8 cellular contexts compared by ENCODE assay signal in genomic region chr4:83083925-83084475, GRCh38. TPM values are rescaled to one million over a fixed set of nuclear protein-coding genes. Genes with fewer than 3 reads are reported as not detected.
A peak's percentile ranks its signal among the peaks of the same experiment; 100 is the strongest.
DNase-seq lines count a peak whose midpoint lies in the region; ATAC-seq, FAIRE-seq and TF ChIP-seq lines count a peak whose summit lies in the region.

No MANE protein-coding gene starts in this region.

- peaks cover 2% of the 10 kb centered on the region for H3K36me3 Mint-ChIP-seq in chondrocyte (ENCODE audit: low read depth)

- TF ChIP-seq CTCF in mucosa of descending colon (IDR thresholded peaks at IDR 0.05) (no peak), chondrocyte (IDR thresholded peaks at IDR 0.05) (no peak)

- peak; percentile 64 for FAIRE-seq in GM18507 (lab: Jason Lieb, UNC)

- no peak overlapping the region for H3K4me3 ChIP-seq in mucosa of descending colon

- H3K27ac Mint-ChIP-seq in chondrocyte (ENCODE audit: unreplicated experiment), result no peak overlapping the region

- no peaks in the 10 kb centered on the region for H3K4me1 ChIP-seq in mucosa of descending colon (ENCODE audit: low read depth)

- no peaks in the 10 kb centered on the region for H3K9me3 ChIP-seq in mucosa of descending colon

- no peak overlapping the region for H3K4me3 Mint-ChIP-seq in chondrocyte (ENCODE audit: unreplicated experiment)

- H3K27me3 Mint-ChIP-seq in chondrocyte (ENCODE audit: low read depth), result peaks cover 2% of the 10 kb centered on the region

- H3K36me3 ChIP-seq in mucosa of descending colon (ENCODE audit: low read depth), result no peaks in the 10 kb centered on the region

- H3K4me1 Mint-ChIP-seq in chondrocyte (ENCODE audit: low read depth), result no peaks in the 10 kb centered on the region

- DNase-seq in GM18507 (ENCODE audit: extremely low spot score, insufficient read length, low read depth) (no peak), MV-4-11 (lab: John Stamatoyannopoulos, UW) (peak; percentile 63), mucosa of descending colon (peak in 1 of 3 donors; percentile 66), chondrocyte (ENCODE audit: low spot score) (no peak), pons (ENCODE audit: low spot score) (no peak), NCI-H1048 (lab: John Stamatoyannopoulos, UW) (no peak), NCI-H1417 (lab: John Stamatoyannopoulos, UW) (no peak)
- DNase-seq in activated effector memory CD4-positive, alpha-beta T cell treated with Interleukin-2 at 50 U/mL for 16 hours, result peak; percentile 65

- peaks cover 11% of the 10 kb centered on the region for H3K9me3 Mint-ChIP-seq in chondrocyte (ENCODE audit: low read depth)

- peak; percentile 72 for ATAC-seq in mucosa of descending colon

- intact Hi-C loops in mucosa of descending colon (cut with DNase I, micrococcal nuclease), result no loop called here

RNA-seq across cellular contexts. Expression of gene PLAC8, which starts 30.5 kb away (rescaled TPM):
- total RNA-seq in mucosa of descending colon, result 1,000 to 10,000 TPM in 1 of 3 donors, 100 to 1,000 TPM in 2; 539 to 1,034 (median 875) TPM
- 0.51 TPM in 1 of 3 replicates, not detected in the others for total RNA-seq in chondrocyte

RNA-seq across cellular contexts. Expression of gene COPS4, which starts 49.0 kb away (rescaled TPM):
- 10 to 100 TPM; 16.7 to 26.1 (median 26.0) TPM for total RNA-seq in mucosa of descending colon
- 30.6 to 37.5 TPM (median 31.8 TPM) in 3 replicates for total RNA-seq in chondrocyte

Comparison
In these comparisons a context has a peak if more than half of its experiments do, and no peak if none do; other contexts are left out.
1. DNase-seq: peak in MV-4-11 (single experiment) and activated effector memory CD4-positive, alpha-beta T cell treated with Interleukin-2 at 50 U/mL for 16 hours (single experiment); none in GM18507 (single experiment), chondrocyte (single experiment), pons (single experiment), NCI-H1048 (single experiment) and NCI-H1417 (0 of 3).
2. RNA of gene PLAC8, which starts 30.5 kb away (total RNA-seq): 539 to 1,034 TPM in mucosa of descending colon; 0.51 TPM in chondrocyte; every median in the first group is over 100 times any median in the second.